Comparison of ENCODE assay signal across 1 cellular context in genomic region chr1:11804666-11805453, GRCh38.
TF ChIP-seq lines count a peak whose summit lies in the region.

No MANE protein-coding gene starts in this region.

TF ChIP-seq in K562, 482 proteins besides CTCF, POLR2A, EP300 and RAD21 (continued from another document and continues in another):
- TF ChIP-seq E2F4 (CRISPR knock-in tag; IDR thresholded peaks at IDR 0.05; ENCODE audit: low read depth), result no peak
- TF ChIP-seq CHAMP1 (IDR thresholded peaks at IDR 0.05), result no peak
- no peak for TF ChIP-seq MTA2 (IDR thresholded peaks at IDR 0.05; ENCODE audit: low read depth)
- TF ChIP-seq THRB (CRISPR knock-in tag; conservative IDR thresholded peaks at IDR 0.05), result no peak
- TF ChIP-seq ZNF609 (CRISPR knock-in tag; IDR thresholded peaks at IDR 0.05; ENCODE audit: borderline replicate concordance), result 0 out of 2 replicates have a peak, but pooled peaks have one; percentile 26
- TF ChIP-seq TBL1XR1 (IDR thresholded peaks at IDR 0.05; ENCODE audit: low read length in 2 of 2), result no peak; a peak in 1 of 4 replicates
- no peak for TF ChIP-seq RBBP5 (IDR thresholded peaks at IDR 0.05; ENCODE audit: borderline replicate concordance, insufficient read depth, low read length, poor library complexity, severe bottlenecking)
- no peak for TF ChIP-seq GATAD2A (IDR thresholded peaks at IDR 0.05)
- TF ChIP-seq FOXO4 (CRISPR knock-in tag; IDR thresholded peaks at IDR 0.05), result no peak
- TF ChIP-seq SMARCC2 (IDR thresholded peaks at IDR 0.05; ENCODE audit: low read depth), result no peak
- peak; percentile 25; the same call in 1 of the 2 replicates for TF ChIP-seq CREM (IDR thresholded peaks at IDR 0.05; ENCODE audit: low read depth)
- no peak for TF ChIP-seq ZNF445 (CRISPR knock-in tag; IDR thresholded peaks at IDR 0.05; ENCODE audit: low read depth)
- TF ChIP-seq SMAD2 (IDR thresholded peaks at IDR 0.05; ENCODE audit: low read depth, low read length), result no peak
- no peak for TF ChIP-seq SP2 (IDR thresholded peaks at IDR 0.05; ENCODE audit: extremely low read depth, low read depth, low read length, poor library complexity, severe bottlenecking)
- peak; percentile 5; the same call in 1 of the 2 replicates for TF ChIP-seq NR2F6 (CRISPR knock-in tag; IDR thresholded peaks at IDR 0.05)
- TF ChIP-seq ZBTB5 (IDR thresholded peaks at IDR 0.05), result no peak
- no peak for TF ChIP-seq RBM17 (IDR thresholded peaks at IDR 0.05; ENCODE audit: borderline replicate concordance, low read depth, low read length)
- no peak for TF ChIP-seq CHD7 (IDR thresholded peaks at IDR 0.05; ENCODE audit: low read depth, low read length)
- TF ChIP-seq HDAC6 (IDR thresholded peaks at IDR 0.05; ENCODE audit: low read depth, low read length), result no peak
- TF ChIP-seq ZNF384 (IDR thresholded peaks at IDR 0.05; ENCODE audit: low read depth, low read length), result no peak
- no peak for TF ChIP-seq YBX1 (IDR thresholded peaks at IDR 0.05)
- no peak for TF ChIP-seq PURB (CRISPR knock-in tag; IDR thresholded peaks at IDR 0.05; ENCODE audit: low read depth)
- TF ChIP-seq E2F8 (IDR thresholded peaks at IDR 0.05; ENCODE audit: low read depth, partially characterized antibody), result no peak
